11 cellular contexts compared by ENCODE assay signal in the genomic region with DNA sequence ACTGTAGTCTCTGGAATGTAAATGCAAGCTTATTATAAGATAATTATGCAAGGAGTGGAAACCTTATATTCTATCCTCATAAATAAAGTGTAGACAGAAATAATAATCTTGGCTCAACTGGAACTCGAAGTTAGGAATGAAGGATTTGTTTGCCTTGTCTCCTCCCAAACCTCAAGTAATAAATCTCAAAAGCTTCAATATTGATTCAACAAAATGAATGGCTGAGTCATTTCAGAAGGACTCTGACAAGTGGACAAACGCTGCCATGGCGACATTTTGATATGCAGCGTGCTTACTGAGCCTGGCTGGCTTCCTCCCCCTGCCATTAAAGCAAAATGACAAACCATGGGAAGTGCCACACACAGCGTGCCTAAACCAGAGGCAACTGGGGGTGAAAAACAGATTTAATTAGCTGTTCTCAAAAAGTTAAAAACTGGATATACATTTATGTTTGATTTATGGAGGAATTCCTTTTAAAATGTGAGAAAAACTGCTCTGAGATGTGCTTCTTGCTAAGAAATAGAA. TPM values are rescaled to one million over a fixed set of nuclear protein-coding genes. Genes with fewer than 3 reads are reported as not detected.
DNase-seq lines count a peak whose midpoint lies in the region; ATAC-seq, FAIRE-seq and TF ChIP-seq lines count a peak whose summit lies in the region.
"Had no signal": no experiment of that assay in that cellular context is flagged by ENCODE, and none has a peak within 500 bp of the region (broad histone marks: within the 10 kb centered on the region; RNA-seq: fewer than 3 reads in every experiment).

No MANE protein-coding gene starts in this region.

- no peaks in the 10 kb centered on the region for H3K27me3 ChIP-seq in H1 (replicated peaks in 1 of 4; ENCODE audit: control insufficient read depth in 3 of 4, extremely low read depth in 1 of 4, insufficient read depth in 3 of 4, low read length in 3 of 4)
- H3K27me3 ChIP-seq in transverse colon: peaks cover 12% of the 10 kb centered on the region
- H3K27me3 ChIP-seq: dorsolateral prefrontal cortex had no signal

- H3K27ac ChIP-seq in H1 (ENCODE audit: low read depth, low read length) (no peak overlapping the region), transverse colon (no peak overlapping the region)
- H3K27ac ChIP-seq: dorsolateral prefrontal cortex had no signal

- no peak overlapping the region for H4K91ac ChIP-seq in H1 (replicated peaks; ENCODE audit: insufficient read length, low read length)

- no peak overlapping the region for H3K4ac ChIP-seq in H1 (replicated peaks; ENCODE audit: insufficient read length, low read depth, low read length)

- no peak for TF ChIP-seq RAD21 in H1 (IDR thresholded peaks at IDR 0.05 in 1 of 2, conservative IDR thresholded peaks at IDR 0.05 in 1 of 2; ENCODE audit: low read depth in 2 of 2, low read length in 2 of 2)

- no peaks in the 10 kb centered on the region for H3K36me3 Mint-ChIP-seq in activated CD8-positive, alpha-beta T cell treated with anti-CD3 and anti-CD28 coated beads for 36 hours (ENCODE audit: low read depth)
- no peaks in the 10 kb centered on the region for H3K36me3 Mint-ChIP-seq in endothelial cell (ENCODE audit: low read depth, unreplicated experiment)

- H3K9me3 ChIP-seq in H1 (ENCODE audit: insufficient read depth in 2 of 2, low read depth in 1 of 2, low read length in 1 of 2) (no peaks in the 10 kb centered on the region), transverse colon (no peaks in the 10 kb centered on the region)

- H3K27me3 Mint-ChIP-seq in activated CD8-positive, alpha-beta T cell treated with anti-CD3 and anti-CD28 coated beads for 36 hours: peaks cover 19% of the 10 kb centered on the region
- no peaks in the 10 kb centered on the region for H3K27me3 Mint-ChIP-seq in endothelial cell (ENCODE audit: unreplicated experiment)

- CTCF ChIA-PET in H1 (lab: Charles Lee; ENCODE audit: partially characterized antibody): interaction anchor here (1.6 kb wide), 1 partner anchor 18 kb away, joined by 4 read pairs; no protein-coding TSS in a partner anchor
- CTCF ChIA-PET in activated CD8-positive, alpha-beta T cell treated with anti-CD3 and anti-CD28 coated beads for 36 hours (lab: Charles Lee): interaction anchor here (0.9 to 1.4 kb wide), 2 partner anchors 18 to 236 kb away, joined by 3 to 4 read pairs; no protein-coding TSS in a partner anchor

- no peaks in the 10 kb centered on the region for H3K4me1 Mint-ChIP-seq in activated CD8-positive, alpha-beta T cell treated with anti-CD3 and anti-CD28 coated beads for 36 hours (ENCODE audit: low read depth)
- H3K4me1 Mint-ChIP-seq in endothelial cell (ENCODE audit: unreplicated experiment): peaks cover 5% of the 10 kb centered on the region

- H3K4me1 ChIP-seq in H1 (replicated peaks in 1 of 4; ENCODE audit: control insufficient read depth in 3 of 4, insufficient read depth in 4 of 4, low read length in 3 of 4): peaks cover 0 to 5% (median 3%) of the 10 kb centered on the region in 4 experiments; a peak in 3 of 7 replicates
- peaks cover 0 to 7% (median 0%) of the 10 kb centered on the region in 4 donors for H3K4me1 ChIP-seq in transverse colon

- DNase-seq in NCI-H2227 (lab: John Stamatoyannopoulos, UW; ENCODE audit: unreplicated experiment) (peak; percentile 47), NCI-H2227 treated with DMSO at 0.1 percent for 48 hours (lab: John Stamatoyannopoulos, UW) (no peak), NCI-H2196 treated with DMSO at 0.1 percent for 48 hours (lab: John Stamatoyannopoulos, UW; ENCODE audit: unreplicated experiment) (peak; percentile 7), H1 (ENCODE audit: low read depth in 1 of 2, low spot score in 2 of 2) (no peak), transverse colon (peak; percentile 74), endothelial cell (ENCODE audit: low spot score) (no peak)
- no peak for DNase-seq in activated CD8-positive, alpha-beta T cell treated with anti-CD3 and anti-CD28 coated beads for 36 hours
- DNase-seq: ACHN, HCEC 1CT had no signal

- POLR2A ChIA-PET in H1 (lab: Charles Lee; ENCODE audit: partially characterized antibody): interaction anchor here (1.5 to 1.6 kb wide), 2 partner anchors 10 to 11 kb away, joined by 5 to 6 read pairs; no protein-coding TSS in a partner anchor
- POLR2A ChIA-PET in activated CD8-positive, alpha-beta T cell treated with anti-CD3 and anti-CD28 coated beads for 36 hours (lab: Charles Lee): no interaction called here

- no peak overlapping the region for H2BK5ac ChIP-seq in H1 (ENCODE audit: low read depth, low read length)

- no peaks in the 10 kb centered on the region for H3K36me3 ChIP-seq in H1 (ENCODE audit: control insufficient read depth in 2 of 4, insufficient read depth in 4 of 4, low read length in 3 of 4)
- no peaks in the 10 kb centered on the region for H3K36me3 ChIP-seq in transverse colon

- H4K8ac ChIP-seq in H1 (ENCODE audit: extremely low read depth, insufficient read depth, low read length): no peak overlapping the region

- H3K23me2 ChIP-seq in H1 (ENCODE audit: low read depth, low read length): no peaks in the 10 kb centered on the region

- no peak overlapping the region for H3K27ac Mint-ChIP-seq in activated CD8-positive, alpha-beta T cell treated with anti-CD3 and anti-CD28 coated beads for 36 hours
- no peak overlapping the region for H3K27ac Mint-ChIP-seq in endothelial cell (ENCODE audit: unreplicated experiment)

- intact Hi-C loops in transverse colon (cut with DNase I; ENCODE audit: low total_unique reads): no loop called here
- intact Hi-C loops in activated CD8-positive, alpha-beta T cell treated with anti-CD3 and anti-CD28 coated beads for 36 hours (cut with micrococcal nuclease): no loop called here

- H3K23ac ChIP-seq in H1 (ENCODE audit: insufficient read length): no peak overlapping the region

- no peak overlapping the region for H3K4me2 ChIP-seq in H1 (ENCODE audit: insufficient read depth in 1 of 2, low read depth in 2 of 2, low read length in 2 of 2)

- TF ChIP-seq CTCF in H1 (IDR thresholded peaks at IDR 0.05; ENCODE audit: control extremely low read depth in 1 of 3, insufficient read depth in 1 of 3, low read depth in 1 of 3, low read length in 3 of 3): no peak
- no peak for TF ChIP-seq CTCF in transverse colon (IDR thresholded peaks at IDR 0.05)
- TF ChIP-seq CTCF in activated CD8-positive, alpha-beta T cell treated with anti-CD3 and anti-CD28 coated beads for 36 hours (IDR thresholded peaks at IDR 0.05): no peak
- no peak for TF ChIP-seq CTCF in endothelial cell (IDR thresholded peaks at IDR 0.05; ENCODE audit: unreplicated experiment)

- H3K14ac ChIP-seq in H1 (ENCODE audit: insufficient read length): no peak overlapping the region

- no peaks in the 10 kb centered on the region for H3K9me3 Mint-ChIP-seq in activated CD8-positive, alpha-beta T cell treated with anti-CD3 and anti-CD28 coated beads for 36 hours
- no peaks in the 10 kb centered on the region for H3K9me3 Mint-ChIP-seq in endothelial cell (ENCODE audit: unreplicated experiment)

- no peak overlapping the region for H2BK20ac ChIP-seq in H1 (ENCODE audit: low read length)

- H3K79me1 ChIP-seq in H1 (ENCODE audit: low read depth, low read length): no peaks in the 10 kb centered on the region

- no peaks in the 10 kb centered on the region for H3K79me2 ChIP-seq in H1 (ENCODE audit: control insufficient read depth in 1 of 2, insufficient read depth in 2 of 2, low read length in 2 of 2)

- H3K56ac ChIP-seq in H1 (replicated peaks; ENCODE audit: insufficient read length, low read depth, low read length): no peak overlapping the region

- no peak for TF ChIP-seq POLR2A in H1 (IDR thresholded peaks at IDR 0.05; ENCODE audit: control extremely low read depth in 1 of 2, low read depth in 2 of 2, low read length in 2 of 2)
- TF ChIP-seq POLR2A in transverse colon (IDR thresholded peaks at IDR 0.05): no peak

- no peak overlapping the region for H3K18ac ChIP-seq in H1 (ENCODE audit: extremely low read depth, low read length)

- 66% methylated on average over 5 of the region's 5 CpGs; no CpG with 5 or more reads in 1 of the 2 experiments for WGBS in H1 (ENCODE audit: extremely low coverage in 1 of 2, insufficient coverage in 1 of 2, insufficient read length in 1 of 2, insufficient replicate concordance in 2 of 2, low coverage in 1 of 2, low lambda C conversion rate in 2 of 2, missing lambda C conversion rate in 1 of 2), 2 experiments
- WGBS in transverse colon (ENCODE audit: low coverage in 1 of 2), 2 donors: 19 to 23% methylated on average over 5 of the region's 5 CpGs

- H2BK120ac ChIP-seq in H1 (replicated peaks; ENCODE audit: low read depth, low read length): no peak overlapping the region

- H3K4me3 Mint-ChIP-seq in activated CD8-positive, alpha-beta T cell treated with anti-CD3 and anti-CD28 coated beads for 36 hours: no peak overlapping the region
- no peak overlapping the region for H3K4me3 Mint-ChIP-seq in endothelial cell (ENCODE audit: unreplicated experiment)

- H2AFZ ChIP-seq in H1 (ENCODE audit: low read length): no peak overlapping the region

- H2AK5ac ChIP-seq in H1 (ENCODE audit: low read depth, low read length): no peak overlapping the region

- TF ChIP-seq EP300 in H1 (IDR thresholded peaks at IDR 0.05; ENCODE audit: borderline replicate concordance in 1 of 2, low read depth in 2 of 2, low read length in 2 of 2): no peak
- TF ChIP-seq EP300 in transverse colon (IDR thresholded peaks at IDR 0.05; ENCODE audit: low read depth): no peak

- peak; percentile 73 for FAIRE-seq in H1 (lab: Jason Lieb, UNC)

- ATAC-seq in activated CD8-positive, alpha-beta T cell treated with anti-CD3 and anti-CD28 coated beads for 36 hours: no peak
- ATAC-seq in GM19455 (IDR thresholded peaks at IDR 0.05; ENCODE audit: unreplicated experiment): no peak

- no peaks in the 10 kb centered on the region for H4K20me1 ChIP-seq in H1 (replicated peaks in 1 of 2; ENCODE audit: control insufficient read depth in 1 of 2, insufficient read depth in 2 of 2, low read length in 2 of 2)

- no peak overlapping the region for H2BK15ac ChIP-seq in H1 (ENCODE audit: low read length)

- H3K4me3 ChIP-seq in H1 (ENCODE audit: extremely low read depth in 1 of 4, insufficient read depth in 2 of 4, low read depth in 3 of 4, low read length in 4 of 4) (no peak overlapping the region), transverse colon (no peak overlapping the region)

- in situ Hi-C loops in transverse colon (cut with MboI; ENCODE audit: low pct_ligation_motif_present in 1 of 4, low pct_unique_long_range_greater_than_20kb in 1 of 4, low sequenced_read_pairs in 3 of 4): loop anchor here in 1 of 4 donors (25.0 kb wide), 1 partner anchor 111 kb away; no protein-coding TSS in a partner anchor

- H4K5ac ChIP-seq in H1 (ENCODE audit: insufficient read length, low read depth, low read length): peak overlapping the region; percentile 80

- no peak overlapping the region for H3K9ac ChIP-seq in H1 (replicated peaks in 1 of 4; ENCODE audit: extremely low read depth in 1 of 4, low read depth in 3 of 4, low read length in 3 of 4)

- H2BK12ac ChIP-seq in H1 (ENCODE audit: low read depth, low read length): no peak overlapping the region

RNA-seq across cellular contexts. Expression of a gene that starts 10.5 kb away (rescaled TPM):
- 62.2 and 62.3 TPM in 2 replicates for total RNA-seq in H1 (2021; fragmentation: NEBNext Ultra II Directional; extraction: Animal tissue kit (Norgen Biotek cat#: 25700))
- 40.6 and 53.1 TPM in 2 replicates for polyA plus RNA-seq in H1 (2011; rRNA removed)
- 46.6 TPM for polyA plus RNA-seq in H1 (2011; cell fraction: cytosol; rRNA removed)
- 64.4 TPM for polyA plus RNA-seq in H1 (2011; cell fraction: nucleus; rRNA removed)
- polyA plus RNA-seq in H1 (2012, experiment 1 of 2): 28.8 to 39.8 TPM (median 33.5 TPM) in 4 replicates
- polyA plus RNA-seq in H1 (2012, experiment 2 of 2): 6.7 TPM
- polyA plus RNA-seq in H1 (2013, experiment 1 of 2): 28.5 TPM
- 24.9 TPM for polyA plus RNA-seq in H1 (2013, experiment 2 of 2)
- 289 and 337 TPM in 2 replicates for polyA minus RNA-seq in H1 (2011; rRNA and poly(A)+ RNA removed)
- 73.0 TPM for polyA minus RNA-seq in H1 (2011; cell fraction: cytosol; rRNA and poly(A)+ RNA removed)
- polyA minus RNA-seq in H1 (2011; cell fraction: nucleus; rRNA and poly(A)+ RNA removed): 934 TPM
- 10 to 100 TPM in 2 of 4 donors, 1 to 10 TPM in 2; 6.0 to 37.0 (median 10.6) TPM for total RNA-seq in transverse colon
- total RNA-seq in activated CD8-positive, alpha-beta T cell treated with anti-CD3 and anti-CD28 coated beads for 36 hours: under 1 TPM in 1 of 2 experiments, not detected in 1; 0.18 TPM
- total RNA-seq in endothelial cell (ENCODE audit: unreplicated experiment): 23.1 TPM

RNA-seq across cellular contexts. Expression of a gene that starts 18.7 kb away (rescaled TPM):
- total RNA-seq in H1 (2021; fragmentation: NEBNext Ultra II Directional; extraction: Animal tissue kit (Norgen Biotek cat#: 25700)): 14.9 TPM in 2 replicates
- 2.1 and 3.7 TPM in 2 replicates for polyA plus RNA-seq in H1 (2011; rRNA removed)
- 4.7 TPM for polyA plus RNA-seq in H1 (2011; cell fraction: cytosol; rRNA removed)
- 0.91 TPM for polyA plus RNA-seq in H1 (2011; cell fraction: nucleus; rRNA removed)
- polyA plus RNA-seq in H1 (2012, experiment 1 of 2): 5.9 to 9.7 TPM (median 7.0 TPM) in 4 replicates
- 0.52 TPM for polyA plus RNA-seq in H1 (2012, experiment 2 of 2)
- 8.4 TPM for polyA plus RNA-seq in H1 (2013, experiment 1 of 2)
- polyA plus RNA-seq in H1 (2013, experiment 2 of 2): 8.6 TPM
- polyA minus RNA-seq in H1 (2011; rRNA and poly(A)+ RNA removed): 5.9 and 7.5 TPM in 2 replicates
- 4.7 TPM for polyA minus RNA-seq in H1 (2011; cell fraction: cytosol; rRNA and poly(A)+ RNA removed)
- 9.4 TPM for polyA minus RNA-seq in H1 (2011; cell fraction: nucleus; rRNA and poly(A)+ RNA removed)
- total RNA-seq in transverse colon (10 to 100 TPM in 2 of 4 donors, 1 to 10 TPM in 2; 5.6 to 23.0 (median 12.8) TPM), endothelial cell (ENCODE audit: unreplicated experiment) (15.6 TPM)
- total RNA-seq in activated CD8-positive, alpha-beta T cell treated with anti-CD3 and anti-CD28 coated beads for 36 hours: 10 to 100 TPM; 14.2 to 14.7 TPM

Comparison
In these comparisons a context has a peak if more than half of its experiments do, and no peak if none do; other contexts are left out.
1. DNase-seq: peak in NCI-H2227 (single experiment), NCI-H2196 treated with DMSO at 0.1 percent for 48 hours (single experiment) and transverse colon (single experiment); none in NCI-H2227 treated with DMSO at 0.1 percent for 48 hours (single experiment), H1 (0 of 2), activated CD8-positive, alpha-beta T cell treated with anti-CD3 and anti-CD28 coated beads for 36 hours (single experiment) and endothelial cell (single experiment).
2. RNA of a gene that starts 10.5 kb away (total RNA-seq): 62.2 to 62.3 TPM in H1, 23.1 TPM in endothelial cell (single experiment) and 6.0 to 37.0 TPM in transverse colon; 0.18 TPM in activated CD8-positive, alpha-beta T cell treated with anti-CD3 and anti-CD28 coated beads for 36 hours; every median in the first group is over 4 times any median in the second.